21 cellular contexts compared by ENCODE assay signal in the genomic region with DNA sequence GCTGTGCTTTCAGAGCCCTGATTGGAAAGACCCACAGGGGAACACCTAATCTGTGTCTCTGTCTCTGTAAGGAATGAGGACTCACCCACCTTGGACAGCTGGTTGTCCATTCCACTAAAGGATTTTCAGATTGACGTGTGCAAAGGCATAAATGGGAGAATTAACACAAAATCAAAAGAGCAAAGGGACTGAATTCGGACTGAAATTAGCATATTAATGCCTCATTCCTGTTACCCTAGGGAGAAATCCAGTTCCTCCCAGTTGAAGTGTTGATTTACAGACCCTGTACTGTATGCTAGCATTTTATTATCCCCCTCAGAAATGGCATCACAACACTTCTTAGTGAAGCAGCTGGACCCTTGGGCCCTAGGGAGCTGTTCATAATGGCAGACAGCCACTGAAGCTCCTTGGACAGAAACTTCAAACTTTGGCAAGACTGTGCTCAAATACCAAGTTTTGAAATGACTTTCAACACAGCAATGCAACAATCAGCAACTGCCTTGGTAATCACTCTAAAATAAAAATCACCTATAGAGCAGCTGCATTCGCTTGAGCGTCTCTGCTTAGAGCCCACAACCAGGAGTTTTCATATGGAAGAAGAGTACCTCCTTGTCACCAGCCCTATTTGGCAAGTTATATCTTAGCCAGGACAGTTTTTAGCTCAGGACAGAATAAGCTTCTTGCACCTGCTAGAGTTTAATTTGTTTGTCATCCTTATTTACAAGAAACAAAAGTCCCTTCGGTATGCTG.
DNase-seq lines count a peak whose midpoint lies in the region; ATAC-seq, FAIRE-seq and TF ChIP-seq lines count a peak whose summit lies in the region.
"Had no signal": no experiment of that assay in that cellular context is flagged by ENCODE, and none has a peak within 500 bp of the region (broad histone marks: within the 10 kb centered on the region; RNA-seq: fewer than 3 reads in every experiment).

No MANE protein-coding gene starts in this region.

- H3K79me2 ChIP-seq in PC-9 (ENCODE audit: low read depth) (no peaks in the 10 kb centered on the region), H1 (ENCODE audit: control insufficient read depth in 1 of 2, insufficient read depth in 2 of 2, low read length in 2 of 2) (no peaks in the 10 kb centered on the region)
- H3K79me2 ChIP-seq: hepatocyte had no signal

- TF ChIP-seq POLR2A in H1 (IDR thresholded peaks at IDR 0.05; ENCODE audit: control extremely low read depth in 1 of 2, low read depth in 2 of 2, low read length in 2 of 2) (no peak), stomach (IDR thresholded peaks at IDR 0.05) (no peak)

- H3K4me1 ChIP-seq in PC-9 (replicated peaks; ENCODE audit: insufficient read depth) (no peaks in the 10 kb centered on the region; the same call in 1 of the 2 replicates), H1 (replicated peaks in 1 of 4; ENCODE audit: control insufficient read depth in 3 of 4, insufficient read depth in 4 of 4, low read length in 3 of 4) (peaks cover 0 to 5% (median 2%) of the 10 kb centered on the region in 4 experiments; a peak in 2 of 7 replicates), skeletal muscle tissue (ENCODE audit: control insufficient read depth in 3 of 3, insufficient read depth in 3 of 3, low read length in 3 of 3) (peaks cover 21 to 28% (median 25%) of the 10 kb centered on the region in 3 donors), stomach (no peaks in the 10 kb centered on the region)
- H3K4me1 ChIP-seq: SJCRH30, upper lobe of left lung had no signal

- TF ChIP-seq RAD21 in H1 (IDR thresholded peaks at IDR 0.05 in 1 of 2, conservative IDR thresholded peaks at IDR 0.05 in 1 of 2; ENCODE audit: low read depth in 2 of 2, low read length in 2 of 2): no peak

- peaks cover 4% of the 10 kb centered on the region; the same call in 1 of the 2 replicates for H3K9me2 ChIP-seq in PC-9 (ENCODE audit: insufficient read depth)

- no peak overlapping the region for H2BK20ac ChIP-seq in H1 (ENCODE audit: low read length)

- H3K9ac ChIP-seq in H1 (replicated peaks in 1 of 4; ENCODE audit: extremely low read depth in 1 of 4, low read depth in 3 of 4, low read length in 3 of 4) (no peak overlapping the region), skeletal muscle tissue (ENCODE audit: low read depth in 1 of 3, low read length in 3 of 3) (peak overlapping the region in 1 of 3 donors; percentile 60)

- H2AFZ ChIP-seq in PC-9 (peak overlapping the region; percentile 26; the same call in 1 of the 2 replicates), H1 (ENCODE audit: low read length) (peak overlapping the region; percentile 96)
- H2AFZ ChIP-seq: hepatocyte had no signal

- no peak overlapping the region for H2BK15ac ChIP-seq in H1 (ENCODE audit: low read length)

- no peaks in the 10 kb centered on the region for H3K79me1 ChIP-seq in H1 (ENCODE audit: low read depth, low read length)

- H4K91ac ChIP-seq in H1 (replicated peaks; ENCODE audit: insufficient read length, low read length): no peak overlapping the region

- H3K23me2 ChIP-seq in H1 (ENCODE audit: low read depth, low read length): no peaks in the 10 kb centered on the region

- no TSS peak for BruUV-seq in PC-9 (replicated peaks; lab: Mats Ljungman, UMichigan)

- no peak overlapping the region for H3K56ac ChIP-seq in H1 (replicated peaks; ENCODE audit: insufficient read length, low read depth, low read length)

- H3K4me2 ChIP-seq in PC-9 (no peak overlapping the region), H1 (ENCODE audit: insufficient read depth in 1 of 2, low read depth in 2 of 2, low read length in 2 of 2) (peak overlapping the region in 1 of 2 experiments; percentile 29; a peak in 1 of 4 replicates)
- H3K4me2 ChIP-seq: hepatocyte had no signal

- no peaks in the 10 kb centered on the region for H3F3A ChIP-seq in PC-9 (ENCODE audit: insufficient read depth, low read depth)

- H2BK120ac ChIP-seq in H1 (replicated peaks; ENCODE audit: low read depth, low read length): no peak overlapping the region

- H2AK5ac ChIP-seq in H1 (ENCODE audit: low read depth, low read length): no peak overlapping the region

- TF ChIP-seq EP300 in H1 (IDR thresholded peaks at IDR 0.05; ENCODE audit: borderline replicate concordance in 1 of 2, low read depth in 2 of 2, low read length in 2 of 2) (no peak), stomach (IDR thresholded peaks at IDR 0.05) (no peak)

- H3K18ac ChIP-seq in H1 (ENCODE audit: extremely low read depth, low read length): no peak overlapping the region

- H4K20me1 ChIP-seq in PC-9 (ENCODE audit: insufficient read depth) (no peaks in the 10 kb centered on the region), H1 (replicated peaks in 1 of 2; ENCODE audit: control insufficient read depth in 1 of 2, insufficient read depth in 2 of 2, low read length in 2 of 2) (no peaks in the 10 kb centered on the region)

- no peak overlapping the region for H3K4ac ChIP-seq in H1 (replicated peaks; ENCODE audit: insufficient read length, low read depth, low read length)

- intact Hi-C loops in PC-9 (cut with micrococcal nuclease; ENCODE audit: unreplicated experiment) (no loop called here), stomach (cut with DNase I; ENCODE audit: low total_unique reads) (no loop called here)

- DNase-seq in PC-9 (no peak), H1 (ENCODE audit: low read depth in 1 of 2, low spot score in 2 of 2) (no peak), myocyte (ENCODE audit: low read depth) (peak; percentile 20), frontal cortex (ENCODE audit: low spot score in 2 of 2) (no peak), NCI-H510A treated with DMSO at 0.1 percent for 48 hours (lab: John Stamatoyannopoulos, UW) (no peak), stomach (no peak)
- DNase-seq: activated CD4-positive, alpha-beta T cell treated with anti-CD3 and anti-CD28 coated beads, Interleukin-2, amount 50 U/mL, for 48 hours; islet precursor cell; KG1; mesendoderm; NCI-H2029; SJCRH30; upper lobe of left lung had no signal

- H3K23ac ChIP-seq in H1 (ENCODE audit: insufficient read length): no peak overlapping the region

- ATAC-seq in HG02763 (IDR thresholded peaks at IDR 0.05; ENCODE audit: unreplicated experiment): no peak
- ATAC-seq: stimulated activated memory B cell treated with anti-CD40 and anti-IgM and Interleukin-4, amounts not matched to agents 10 μg/mL and 1 μg/mL and 100 μg/mL, for 72 hours had no signal

- no peak overlapping the region for H4K5ac ChIP-seq in H1 (ENCODE audit: insufficient read length, low read depth, low read length)

- no peaks in the 10 kb centered on the region for H3K27me3 ChIP-seq in PC-9 (ENCODE audit: insufficient read depth, low read depth)
- H3K27me3 ChIP-seq in H1 (replicated peaks in 1 of 4; ENCODE audit: control insufficient read depth in 3 of 4, extremely low read depth in 1 of 4, insufficient read depth in 3 of 4, low read length in 3 of 4): no peaks in the 10 kb centered on the region
- H3K27me3 ChIP-seq in skeletal muscle tissue (ENCODE audit: control insufficient read depth in 3 of 3, insufficient read depth in 3 of 3, low read length in 3 of 3): no peaks in the 10 kb centered on the region
- no peaks in the 10 kb centered on the region for H3K27me3 ChIP-seq in stomach
- H3K27me3 ChIP-seq: hepatocyte, SJCRH30, upper lobe of left lung had no signal

- no peaks in the 10 kb centered on the region for H3K36me3 ChIP-seq in PC-9 (ENCODE audit: low read depth)
- no peaks in the 10 kb centered on the region; a peak in 1 of 8 replicates for H3K36me3 ChIP-seq in H1 (ENCODE audit: control insufficient read depth in 2 of 4, insufficient read depth in 4 of 4, low read length in 3 of 4)
- H3K36me3 ChIP-seq in skeletal muscle tissue (ENCODE audit: control insufficient read depth in 3 of 3, insufficient read depth in 3 of 3, low read length in 3 of 3): peaks cover 0 to 7% (median 3%) of the 10 kb centered on the region in 3 donors
- no peaks in the 10 kb centered on the region for H3K36me3 ChIP-seq in stomach
- H3K36me3 ChIP-seq: SJCRH30, upper lobe of left lung had no signal

- no peak overlapping the region for H3K27ac ChIP-seq in PC-9
- H3K27ac ChIP-seq in H1 (ENCODE audit: low read depth, low read length): peak overlapping the region; percentile 34; the same call in 1 of the 2 replicates
- peak overlapping the region; percentile 67 for H3K27ac ChIP-seq in skeletal muscle tissue (ENCODE audit: low read depth, low read length)
- H3K27ac ChIP-seq in stomach: no peak overlapping the region
- H3K27ac ChIP-seq: hepatocyte, SJCRH30, upper lobe of left lung, VCaP had no signal

- H3K14ac ChIP-seq in H1 (ENCODE audit: insufficient read length): no peak overlapping the region

- no peak for FAIRE-seq in H1 (lab: Jason Lieb, UNC)
- FAIRE-seq in frontal cortex (lab: Jason Lieb, UNC): no peak
- FAIRE-seq: astrocyte, endometrium, GM18507 had no signal

- POLR2A ChIA-PET in PC-9 (lab: Charles Lee; ENCODE audit: unreplicated experiment): no interaction called here
- POLR2A ChIA-PET in H1 (lab: Charles Lee; ENCODE audit: partially characterized antibody): interaction anchor here (0.6 to 1.3 kb wide), 4 partner anchors 19 to 59 kb away, joined by 3 read pairs; no protein-coding TSS in a partner anchor

- H3K4me3 ChIP-seq in PC-9 (no peak overlapping the region), H1 (ENCODE audit: extremely low read depth in 1 of 4, insufficient read depth in 2 of 4, low read depth in 3 of 4, low read length in 4 of 4) (no peak overlapping the region), skeletal muscle tissue (ENCODE audit: low read length in 3 of 3) (peak overlapping the region; percentile 2 to 37 (median 33)), stomach (no peak overlapping the region)
- H3K4me3 ChIP-seq: hepatocyte, SJCRH30, upper lobe of left lung had no signal

- TF ChIP-seq CTCF in PC-9 (conservative IDR thresholded peaks at IDR 0.05): no peak
- TF ChIP-seq CTCF in H1 (IDR thresholded peaks at IDR 0.05; ENCODE audit: control extremely low read depth in 1 of 3, insufficient read depth in 1 of 3, low read depth in 1 of 3, low read length in 3 of 3): no peak
- TF ChIP-seq CTCF in stomach (IDR thresholded peaks at IDR 0.05): no peak

- H3K9me3 ChIP-seq in PC-9 (ENCODE audit: insufficient read depth, low read depth) (no peaks in the 10 kb centered on the region; the same call in 1 of the 2 replicates), H1 (ENCODE audit: insufficient read depth in 2 of 2, low read depth in 1 of 2, low read length in 1 of 2) (no peaks in the 10 kb centered on the region), skeletal muscle tissue (ENCODE audit: control insufficient read depth in 3 of 3, low read length in 3 of 3) (no peaks in the 10 kb centered on the region), stomach (no peaks in the 10 kb centered on the region)
- H3K9me3 ChIP-seq: SJCRH30, upper lobe of left lung had no signal

- H4K8ac ChIP-seq in H1 (ENCODE audit: extremely low read depth, insufficient read depth, low read length): no peak overlapping the region

- 73% methylated on average over 5 of the region's 5 CpGs; no CpG with 5 or more reads in 1 of the 2 experiments for WGBS in H1 (ENCODE audit: extremely low coverage in 1 of 2, insufficient coverage in 1 of 2, insufficient read length in 1 of 2, insufficient replicate concordance in 2 of 2, low coverage in 1 of 2, low lambda C conversion rate in 2 of 2, missing lambda C conversion rate in 1 of 2), 2 experiments
- WGBS in stomach, 5 donors: 71 to 87% (median 81%) methylated on average over 5 of the region's 5 CpGs

- no peak overlapping the region for H2BK5ac ChIP-seq in H1 (ENCODE audit: low read depth, low read length)

- CTCF ChIA-PET in PC-9 (lab: Charles Lee) (no interaction called here), H1 (lab: Charles Lee; ENCODE audit: partially characterized antibody) (interaction anchor here (0.6 to 0.8 kb wide), 3 partner anchors 10 to 986 kb away, joined by 3 read pairs; no protein-coding TSS in a partner anchor)

- H2BK12ac ChIP-seq in H1 (ENCODE audit: low read depth, low read length): no peak overlapping the region

Comparison
In these comparisons a context has a peak if more than half of its experiments do, and no peak if none do; other contexts are left out.
1. H3K27ac ChIP-seq: peak in H1 (single experiment) and skeletal muscle tissue (single experiment); none in PC-9 (single experiment) and stomach (0 of 5).
2. H3K4me3 ChIP-seq: peak in skeletal muscle tissue (3 of 3); none in PC-9 (single experiment), H1 (0 of 4) and stomach (0 of 4).